ENCODE assay signal across 29 cellular contexts in genomic region chr10:117324367-117324766, GRCh38.
"Had no signal": no experiment of that assay in that cellular context is flagged by ENCODE, and none has a peak within 500 bp of the region (broad histone marks: within the 10 kb centered on the region; RNA-seq: fewer than 3 reads in every experiment).

No MANE protein-coding gene starts in this region.

- H3K4me3 Mint-ChIP-seq: dendritic cell treated with granulocyte-macrophage colony-stimulating factor and Interleukin-4, amounts not matched to agents 40 ng/mL and 50 ng/mL, for 4 days; effector memory CD8-positive, alpha-beta T cell; endodermal cell had no signal

- H3K27ac ChIP-seq: colonic mucosa, coronary artery, dorsolateral prefrontal cortex, epithelial cell of prostate, esophagus muscularis mucosa, esophagus squamous epithelium, foreskin keratinocyte, gastrocnemius medialis, gastroesophageal sphincter, heart left ventricle, heart right ventricle had no signal

- H3K27me3 Mint-ChIP-seq: dendritic cell treated with granulocyte-macrophage colony-stimulating factor and Interleukin-4, amounts not matched to agents 40 ng/mL and 50 ng/mL, for 4 days; effector memory CD8-positive, alpha-beta T cell had no signal

- FAIRE-seq: colon, endometrium, endothelial cell of umbilical vein, frontal cortex had no signal

- H3K27me3 ChIP-seq: colonic mucosa, dorsolateral prefrontal cortex, esophagus muscularis mucosa, esophagus squamous epithelium, foreskin keratinocyte, gastrocnemius medialis, gastroesophageal sphincter, heart left ventricle, heart right ventricle had no signal

- H3K4me3 ChIP-seq: colonic mucosa, coronary artery, dorsolateral prefrontal cortex, esophagus muscularis mucosa, esophagus squamous epithelium, gastrocnemius medialis, gastroesophageal sphincter, heart left ventricle, heart right ventricle had no signal

- H3K36me3 ChIP-seq: colonic mucosa, esophagus muscularis mucosa, esophagus squamous epithelium, gastrocnemius medialis, gastroesophageal sphincter had no signal

- H3K27ac Mint-ChIP-seq: dendritic cell treated with granulocyte-macrophage colony-stimulating factor and Interleukin-4, amounts not matched to agents 40 ng/mL and 50 ng/mL, for 4 days; effector memory CD8-positive, alpha-beta T cell; endodermal cell had no signal

- DNase-seq: colonic mucosa; cortex of kidney; dermis blood vessel endothelial cell; dorsolateral prefrontal cortex; effector CD4-positive, alpha-beta T cell; effector CD8-positive, alpha-beta T cell; effector memory CD4-positive, alpha-beta T cell; effector memory CD8-positive, alpha-beta T cell; endodermal cell; erythroblast; esophagus squamous epithelium; foreskin fibroblast; foreskin keratinocyte; foreskin melanocyte; gastrocnemius medialis; glutamatergic neuron; head of caudate nucleus; heart left ventricle; heart right ventricle had no signal

- H3K9me3 ChIP-seq: colonic mucosa, esophagus muscularis mucosa, esophagus squamous epithelium, gastrocnemius medialis, gastroesophageal sphincter, heart left ventricle, heart right ventricle had no signal

- H3K9me3 Mint-ChIP-seq: dendritic cell treated with granulocyte-macrophage colony-stimulating factor and Interleukin-4, amounts not matched to agents 40 ng/mL and 50 ng/mL, for 4 days; effector memory CD8-positive, alpha-beta T cell had no signal

- H3K4me1 ChIP-seq: colonic mucosa, foreskin keratinocyte had no signal

- ATAC-seq: effector memory CD8-positive, alpha-beta T cell; esophagus mucosa; foreskin keratinocyte; gastrocnemius medialis; gastroesophageal sphincter; heart left ventricle; heart right ventricle had no signal
